24 cellular contexts compared by ENCODE assay signal in genomic region chr4:22466582-22466981, GRCh38. TPM values are rescaled to one million over a fixed set of nuclear protein-coding genes. Genes with fewer than 3 reads are reported as not detected.
DNase-seq lines count a peak whose midpoint lies in the region; ATAC-seq and TF ChIP-seq lines count a peak whose summit lies in the region.
"Had no signal": no experiment of that assay in that cellular context is flagged by ENCODE, and none has a peak within 500 bp of the region (broad histone marks: within the 10 kb centered on the region; RNA-seq: fewer than 3 reads in every experiment).

No MANE protein-coding gene starts in this region.

- peaks cover 30% of the 10 kb centered on the region for H3K4me1 ChIP-seq in left ventricle myocardium inferior
- H3K4me1 ChIP-seq: A549 had no signal

- intact Hi-C loops in activated CD4-positive, alpha-beta T cell treated with anti-CD3 and anti-CD28 coated beads, Interleukin-2, amount 10 ng/mL, durations not matched to agents 24 days and 14 days (cut with micrococcal nuclease), result no loop called here
- intact Hi-C loops in Right ventricle myocardium superior (cut with DNase I), result no loop called here
- intact Hi-C loops in left ventricle myocardium inferior (cut with micrococcal nuclease), result no loop called here
- intact Hi-C loops in left ventricle myocardium superior (cut with micrococcal nuclease), result no loop called here

- H3K27ac ChIP-seq in left ventricle myocardium inferior (replicated peaks), result no peak overlapping the region
- H3K27ac ChIP-seq: 22Rv1; A549; BLaER1 treated with 17β-estradiol and CSF1 and Interleukin-3, amounts not matched to agents 10 nM and 100 nM; C4-2B had no signal

- peaks cover 3% of the 10 kb centered on the region for H3K4me1 Mint-ChIP-seq in activated CD4-positive, alpha-beta T cell treated with anti-CD3 and anti-CD28 coated beads, Interleukin-2, amount 10 ng/mL, durations not matched to agents 24 days and 14 days
- H3K4me1 Mint-ChIP-seq: B cell had no signal

- peaks cover 8% of the 10 kb centered on the region for H3K9me3 Mint-ChIP-seq in activated CD4-positive, alpha-beta T cell treated with anti-CD3 and anti-CD28 coated beads, Interleukin-2, amount 10 ng/mL, durations not matched to agents 24 days and 14 days
- H3K9me3 Mint-ChIP-seq: CD4-positive, alpha-beta T cell; CD8-positive, alpha-beta T cell had no signal

- no peaks in the 10 kb centered on the region for H3K27me3 ChIP-seq in left ventricle myocardium inferior (ENCODE audit: low read depth)
- H3K27me3 ChIP-seq: BLaER1 treated with 17β-estradiol and CSF1 and Interleukin-3, amounts not matched to agents 10 nM and 100 nM had no signal

- H3K27ac Mint-ChIP-seq in activated CD4-positive, alpha-beta T cell treated with anti-CD3 and anti-CD28 coated beads, Interleukin-2, amount 10 ng/mL, durations not matched to agents 24 days and 14 days, result no peak overlapping the region
- H3K27ac Mint-ChIP-seq: B cell; CD4-positive, alpha-beta T cell; CD8-positive, alpha-beta T cell had no signal

- H3K4me3 ChIP-seq in left ventricle myocardium inferior, result no peak overlapping the region
- H3K4me3 ChIP-seq: A549; BLaER1 treated with 17β-estradiol and CSF1 and Interleukin-3, amounts not matched to agents 10 nM and 100 nM; GM12878 had no signal

- no peak overlapping the region for H3K4me3 Mint-ChIP-seq in activated CD4-positive, alpha-beta T cell treated with anti-CD3 and anti-CD28 coated beads, Interleukin-2, amount 10 ng/mL, durations not matched to agents 24 days and 14 days
- H3K4me3 Mint-ChIP-seq: B cell; CD4-positive, alpha-beta T cell; CD8-positive, alpha-beta T cell had no signal

- ATAC-seq in Right ventricle myocardium superior (ENCODE audit: poor library complexity) (peak; percentile 39), left ventricle myocardium superior (peak; percentile 57)
- ATAC-seq: A549; CD8-positive, alpha-beta T cell had no signal

- TF ChIP-seq CTCF in left ventricle myocardium inferior (IDR thresholded peaks at IDR 0.05; ENCODE audit: borderline replicate concordance), result no peak

- H3K9me3 ChIP-seq in left ventricle myocardium inferior (replicated peaks), result no peaks in the 10 kb centered on the region
- H3K9me3 ChIP-seq: A549, Caco-2 had no signal

- peak; percentile 47 for DNase-seq in activated CD4-positive, alpha-beta T cell treated with anti-CD3 and anti-CD28 coated beads, Interleukin-2, amount 10 ng/mL, durations not matched to agents 24 days and 14 days
- no peak for DNase-seq in activated CD4-positive, alpha-beta T cell treated with anti-CD3 and anti-CD28 coated beads for 1 hour
- DNase-seq in Right ventricle myocardium superior (no peak), left ventricle myocardium inferior (no peak), left ventricle myocardium superior (no peak), DMS 273 (lab: John Stamatoyannopoulos, UW; ENCODE audit: unreplicated experiment) (no peak)
- DNase-seq: AML-193; Caco-2; Calu3; CD4-positive, alpha-beta T cell; CD8-positive, alpha-beta T cell; DMS 273 treated with DMSO at 0.1 percent for 48 hours; DMS153; DMS53; DMS79; DND-41; EL; GDM1 had no signal

- no peaks in the 10 kb centered on the region for H3K36me3 ChIP-seq in left ventricle myocardium inferior

- H3K27me3 Mint-ChIP-seq in activated CD4-positive, alpha-beta T cell treated with anti-CD3 and anti-CD28 coated beads, Interleukin-2, amount 10 ng/mL, durations not matched to agents 24 days and 14 days, result no peaks in the 10 kb centered on the region
- H3K27me3 Mint-ChIP-seq: B cell; CD4-positive, alpha-beta T cell had no signal

- H3K36me3 Mint-ChIP-seq in activated CD4-positive, alpha-beta T cell treated with anti-CD3 and anti-CD28 coated beads, Interleukin-2, amount 10 ng/mL, durations not matched to agents 24 days and 14 days (ENCODE audit: low read depth), result peaks cover 11% of the 10 kb centered on the region

RNA-seq across cellular contexts. Expression of gene ADGRA3, which starts 49.3 kb away (rescaled TPM):
- 23.0 and 23.1 TPM in 2 replicates for total RNA-seq in activated CD4-positive, alpha-beta T cell treated with anti-CD3 and anti-CD28 coated beads, Interleukin-2, amount 10 ng/mL, durations not matched to agents 24 days and 14 days
- total RNA-seq in Right ventricle myocardium superior (34.3 TPM), left ventricle myocardium inferior (26.9 TPM), left ventricle myocardium superior (37.3 TPM)
- total RNA-seq: B cell had no signal
